Comparison of ENCODE assay signal across 11 cellular contexts in genomic region chr11:117876049-117876340, GRCh38. TPM values are rescaled to one million over a fixed set of nuclear protein-coding genes. Genes with fewer than 3 reads are reported as not detected.
DNase-seq lines count a peak whose midpoint lies in the region; ATAC-seq, FAIRE-seq and TF ChIP-seq lines count a peak whose summit lies in the region.
"Had no signal": no experiment of that assay in that cellular context is flagged by ENCODE, and none has a peak within 500 bp of the region (broad histone marks: within the 10 kb centered on the region; RNA-seq: fewer than 3 reads in every experiment).

No MANE protein-coding gene starts in this region.

- no peak overlapping the region for H3K27ac Mint-ChIP-seq in CD4-positive, alpha-beta T cell
- H3K27ac Mint-ChIP-seq in osteocyte (ENCODE audit: unreplicated experiment), result no peak overlapping the region

- no peak for FAIRE-seq in endothelial cell of umbilical vein (lab: Jason Lieb, UNC)
- FAIRE-seq: endometrium, GM12892 had no signal

- H3K9me1 ChIP-seq in endothelial cell of umbilical vein (replicated peaks; ENCODE audit: control insufficient read depth, extremely low read depth, insufficient read depth, low read length), result no peaks in the 10 kb centered on the region

- dilution Hi-C loops in endothelial cell of umbilical vein (cut with MboI; ENCODE audit: extremely low pct_ligation_motif_present, low sequenced_read_pairs), result no loop called here

- no peaks in the 10 kb centered on the region for H3K36me3 Mint-ChIP-seq in CD4-positive, alpha-beta T cell (ENCODE audit: low read depth)
- H3K36me3 Mint-ChIP-seq in osteocyte (ENCODE audit: unreplicated experiment), result no peaks in the 10 kb centered on the region

- no peaks in the 10 kb centered on the region for H3K9me3 Mint-ChIP-seq in CD4-positive, alpha-beta T cell
- no peaks in the 10 kb centered on the region for H3K9me3 Mint-ChIP-seq in osteocyte (ENCODE audit: unreplicated experiment)

- POLR2A ChIA-PET in CD4-positive, alpha-beta T cell (lab: Charles Lee), result interaction anchor here (0.6 to 1.5 kb wide), 3 partner anchors 9 to 696 kb away, joined by 3 to 6 read pairs (median 4); no protein-coding TSS in a partner anchor
- POLR2A ChIA-PET in endothelial cell of umbilical vein (lab: Charles Lee), result no interaction called here

- H3K36me3 ChIP-seq in OCI-LY3 (replicated peaks; ENCODE audit: low read depth, low read length), result no peaks in the 10 kb centered on the region
- H3K36me3 ChIP-seq in endothelial cell of umbilical vein (ENCODE audit: control insufficient read depth in 2 of 2, extremely low read depth in 1 of 2, insufficient read depth in 2 of 2, low read length in 2 of 2), result no peaks in the 10 kb centered on the region

- H3K27me3 Mint-ChIP-seq in CD4-positive, alpha-beta T cell, result peaks cover 84% of the 10 kb centered on the region
- H3K27me3 Mint-ChIP-seq in osteocyte (ENCODE audit: unreplicated experiment), result peaks cover 74% of the 10 kb centered on the region

- H2AFZ ChIP-seq in OCI-LY3 (ENCODE audit: low read depth, low read length) (peak overlapping the region; percentile 61), endothelial cell of umbilical vein (ENCODE audit: low read depth, low read length) (no peak overlapping the region)

- CTCF ChIA-PET in CD4-positive, alpha-beta T cell (lab: Charles Lee), result interaction anchor here (1.1 to 1.2 kb wide), 2 partner anchors 69 to 71 kb away, joined by 3 read pairs; no protein-coding TSS in a partner anchor
- CTCF ChIA-PET in endothelial cell of umbilical vein (lab: Charles Lee), result interaction anchor here (0.6 kb wide), 1 partner anchor 71 kb away, joined by 3 read pairs; no protein-coding TSS in a partner anchor

- intact Hi-C loops in CD4-positive, alpha-beta T cell (cut with DNase I, micrococcal nuclease), result no loop called here
- intact Hi-C loops in endothelial cell of umbilical vein (cut with micrococcal nuclease), result no loop called here

- H3K4me1 ChIP-seq in OCI-LY3 (ENCODE audit: low read length) (peaks cover 10% of the 10 kb centered on the region), endothelial cell of umbilical vein (ENCODE audit: control insufficient read depth, extremely low read depth, insufficient read depth, low read length) (no peaks in the 10 kb centered on the region)

- H3K4me3 Mint-ChIP-seq in CD4-positive, alpha-beta T cell, result peak overlapping the region; percentile 62
- peak overlapping the region; percentile 69 for H3K4me3 Mint-ChIP-seq in osteocyte (ENCODE audit: unreplicated experiment)

- DNase-seq in CD4-positive, alpha-beta T cell, result no peak
- DNase-seq in endothelial cell of umbilical vein (ENCODE audit: low read depth, low spot score) (no peak), osteocyte (ENCODE audit: extremely low spot score, unreplicated experiment) (no peak), NCI-H2029 treated with DMSO at 0.1 percent for 48 hours (lab: John Stamatoyannopoulos, UW) (no peak)
- DNase-seq: SHP77 had no signal

- no peak for TF ChIP-seq POLR2A in endothelial cell of umbilical vein (IDR thresholded peaks at IDR 0.05; ENCODE audit: low read depth, low read length)

- H3K4me2 ChIP-seq in OCI-LY3 (ENCODE audit: low read length), result peak overlapping the region; percentile 97
- H3K4me2 ChIP-seq in endothelial cell of umbilical vein (ENCODE audit: insufficient read depth, low read length), result peak overlapping the region; percentile 8

- ATAC-seq in CD4-positive, alpha-beta T cell (ENCODE audit: poor library complexity), result peak; percentile 15
- ATAC-seq in GM19397 (IDR thresholded peaks at IDR 0.05; ENCODE audit: unreplicated experiment) (no peak), HG02852 (IDR thresholded peaks at IDR 0.05; ENCODE audit: unreplicated experiment) (no peak), HG03025 (IDR thresholded peaks at IDR 0.05; ENCODE audit: low FRiP score, unreplicated experiment) (no peak)

- H3K9ac ChIP-seq in OCI-LY3 (ENCODE audit: low read length) (peak overlapping the region; percentile 57), endothelial cell of umbilical vein (replicated peaks; ENCODE audit: extremely low read depth, insufficient read depth, low read length) (no peak overlapping the region)

- H4K20me1 ChIP-seq in OCI-LY3 (ENCODE audit: insufficient read depth, low read length), result no peaks in the 10 kb centered on the region
- H4K20me1 ChIP-seq in endothelial cell of umbilical vein (replicated peaks; ENCODE audit: control insufficient read depth, extremely low read depth, insufficient read depth, low read length), result no peaks in the 10 kb centered on the region

- peaks cover 39% of the 10 kb centered on the region for H3K4me1 Mint-ChIP-seq in CD4-positive, alpha-beta T cell (ENCODE audit: low read depth)
- H3K4me1 Mint-ChIP-seq in osteocyte (ENCODE audit: unreplicated experiment), result peaks cover 12% of the 10 kb centered on the region

- BruUV-seq in endothelial cell of umbilical vein (replicated peaks; lab: Mats Ljungman, UMichigan), result no TSS peak

- H3K27me3 ChIP-seq in CD4-positive, alpha-beta T cell (ENCODE audit: control insufficient read depth, insufficient read depth, low read length), result peaks cover 51% of the 10 kb centered on the region
- peaks cover 34% of the 10 kb centered on the region for H3K27me3 ChIP-seq in OCI-LY3 (ENCODE audit: low read depth, low read length)
- peaks cover 61 to 63% of the 10 kb centered on the region in 2 experiments for H3K27me3 ChIP-seq in endothelial cell of umbilical vein (ENCODE audit: control insufficient read depth in 2 of 2, insufficient read depth in 2 of 2, low read length in 2 of 2)

- no peaks in the 10 kb centered on the region for H3K9me3 ChIP-seq in CD4-positive, alpha-beta T cell (ENCODE audit: control insufficient read depth, low read length)
- H3K9me3 ChIP-seq in OCI-LY3 (ENCODE audit: insufficient read depth, low read length) (no peaks in the 10 kb centered on the region), endothelial cell of umbilical vein (replicated peaks; ENCODE audit: control insufficient read depth, insufficient read depth, low read length) (no peaks in the 10 kb centered on the region)

- TF ChIP-seq CTCF in CD4-positive, alpha-beta T cell (IDR thresholded peaks at IDR 0.05), result no peak
- TF ChIP-seq CTCF in OCI-LY3 (IDR thresholded peaks at IDR 0.05; ENCODE audit: low read depth, low read length), result no peak
- no peak for TF ChIP-seq CTCF in endothelial cell of umbilical vein (IDR thresholded peaks at IDR 0.05; ENCODE audit: extremely low read depth in 1 of 2, insufficient read depth in 1 of 2, low read depth in 1 of 2, low read length in 2 of 2)
- no peak for TF ChIP-seq CTCF in osteocyte (IDR thresholded peaks at IDR 0.05)

- H3K4me3 ChIP-seq in OCI-LY3 (ENCODE audit: low read length) (peak overlapping the region; percentile 80), endothelial cell of umbilical vein (replicated peaks in 1 of 3; ENCODE audit: insufficient read depth in 1 of 3, low read depth in 1 of 3, low read length in 3 of 3) (no peak overlapping the region)

- H3K79me2 ChIP-seq in OCI-LY3 (ENCODE audit: low read length) (no peaks in the 10 kb centered on the region), endothelial cell of umbilical vein (ENCODE audit: control insufficient read depth, insufficient read depth, low read length) (no peaks in the 10 kb centered on the region)

- no peak overlapping the region for H3K27ac ChIP-seq in CD4-positive, alpha-beta T cell (ENCODE audit: low read depth, low read length)
- H3K27ac ChIP-seq in OCI-LY3 (ENCODE audit: low read length), result no peak overlapping the region
- H3K27ac ChIP-seq in endothelial cell of umbilical vein (ENCODE audit: insufficient read depth, low read depth, low read length), result no peak overlapping the region

TF ChIP-seq in endothelial cell of umbilical vein, 7 proteins besides CTCF, POLR2A, EP300 and RAD21 (continues in another document):
- TF ChIP-seq EZH2 (IDR thresholded peaks at IDR 0.05; ENCODE audit: borderline replicate concordance, low read depth, low read length, severe bottlenecking) (no peak), FOS (IDR thresholded peaks at IDR 0.05; ENCODE audit: borderline replicate concordance, insufficient read depth, low read length) (no peak), JUN (IDR thresholded peaks at IDR 0.05; ENCODE audit: borderline replicate concordance, insufficient read depth, insufficient read length, low read depth) (no peak)

RNA-seq across cellular contexts. Expression of gene FXYD6, which starts 0.5 kb away (rescaled TPM):
- not detected for total RNA-seq in CD4-positive, alpha-beta T cell
- 1.9 and 8.7 TPM in 2 replicates for total RNA-seq in endothelial cell of umbilical vein
- 1.4 and 2.0 TPM in 2 replicates for polyA plus RNA-seq in endothelial cell of umbilical vein
- polyA plus RNA-seq in endothelial cell of umbilical vein (2011; cell fraction: cytosol; rRNA removed), result 1.5 and 2.0 TPM in 2 replicates
- 0.85 and 1.0 TPM in 2 replicates for polyA plus RNA-seq in endothelial cell of umbilical vein (2011; cell fraction: nucleus; rRNA removed)
- polyA plus RNA-seq in endothelial cell of umbilical vein (2012), result 0.78 TPM in 1 of 2 replicates, not detected in the other
- polyA minus RNA-seq in endothelial cell of umbilical vein, result 0.68 and 1.2 TPM in 2 replicates
- not detected for polyA minus RNA-seq in endothelial cell of umbilical vein (2011; cell fraction: cytosol; rRNA and poly(A)+ RNA removed)
- 0.24 TPM in 2 replicates for polyA minus RNA-seq in endothelial cell of umbilical vein (2011; cell fraction: nucleus; rRNA and poly(A)+ RNA removed)
- total RNA-seq in osteocyte, result 0.99 and 1.7 TPM in 2 replicates

RNA-seq across cellular contexts. Expression of gene FXYD2, which starts 51.5 kb away (rescaled TPM):
- 1 to 10 TPM; 1.7 to 2.1 TPM for total RNA-seq in CD4-positive, alpha-beta T cell
- 0.72 and 1.8 TPM in 2 replicates for total RNA-seq in endothelial cell of umbilical vein
- polyA plus RNA-seq in endothelial cell of umbilical vein, result 0.99 and 1.9 TPM in 2 replicates
- 1.1 TPM in 2 replicates for polyA plus RNA-seq in endothelial cell of umbilical vein (2011; cell fraction: cytosol; rRNA removed)
- 0.24 and 0.48 TPM in 2 replicates for polyA plus RNA-seq in endothelial cell of umbilical vein (2011; cell fraction: nucleus; rRNA removed)
- polyA plus RNA-seq in endothelial cell of umbilical vein (2012), result 1.3 and 1.7 TPM in 2 replicates
- 0.58 and 1.1 TPM in 2 replicates for polyA minus RNA-seq in endothelial cell of umbilical vein
- polyA minus RNA-seq in endothelial cell of umbilical vein (2011; cell fraction: cytosol; rRNA and poly(A)+ RNA removed), result not detected
- 1.1 TPM in 1 of 2 replicates, not detected in the other for polyA minus RNA-seq in endothelial cell of umbilical vein (2011; cell fraction: nucleus; rRNA and poly(A)+ RNA removed)
- 0.91 TPM in 1 of 2 replicates, not detected in the other for total RNA-seq in osteocyte

RNA-seq across cellular contexts. Expression of gene TMPRSS13, which starts 53.2 kb away (rescaled TPM):
- total RNA-seq in CD4-positive, alpha-beta T cell, result 1 to 10 TPM in 1 of 2 experiments, under 1 TPM in 1; 0.99 to 1.4 TPM
- total RNA-seq in endothelial cell of umbilical vein (0.46 TPM in 1 of 2 replicates, not detected in the other), osteocyte (not detected in 2 replicates)
- 0.18 and 0.22 TPM in 2 replicates for polyA plus RNA-seq in endothelial cell of umbilical vein
- 0.18 TPM in 2 replicates for polyA plus RNA-seq in endothelial cell of umbilical vein (2011; cell fraction: cytosol; rRNA removed)
- 0.28 and 0.33 TPM in 2 replicates for polyA plus RNA-seq in endothelial cell of umbilical vein (2011; cell fraction: nucleus; rRNA removed)
- polyA plus RNA-seq in endothelial cell of umbilical vein (2012), result 0.11 and 0.25 TPM in 2 replicates
- polyA minus RNA-seq in endothelial cell of umbilical vein, result 0.10 TPM in 1 of 2 replicates, not detected in the other
- polyA minus RNA-seq in endothelial cell of umbilical vein (2011; cell fraction: cytosol; rRNA and poly(A)+ RNA removed), result not detected
- 0.24 and 0.38 TPM in 2 replicates for polyA minus RNA-seq in endothelial cell of umbilical vein (2011; cell fraction: nucleus; rRNA and poly(A)+ RNA removed)
